10 cellular contexts compared by ENCODE assay signal in the genomic region with DNA sequence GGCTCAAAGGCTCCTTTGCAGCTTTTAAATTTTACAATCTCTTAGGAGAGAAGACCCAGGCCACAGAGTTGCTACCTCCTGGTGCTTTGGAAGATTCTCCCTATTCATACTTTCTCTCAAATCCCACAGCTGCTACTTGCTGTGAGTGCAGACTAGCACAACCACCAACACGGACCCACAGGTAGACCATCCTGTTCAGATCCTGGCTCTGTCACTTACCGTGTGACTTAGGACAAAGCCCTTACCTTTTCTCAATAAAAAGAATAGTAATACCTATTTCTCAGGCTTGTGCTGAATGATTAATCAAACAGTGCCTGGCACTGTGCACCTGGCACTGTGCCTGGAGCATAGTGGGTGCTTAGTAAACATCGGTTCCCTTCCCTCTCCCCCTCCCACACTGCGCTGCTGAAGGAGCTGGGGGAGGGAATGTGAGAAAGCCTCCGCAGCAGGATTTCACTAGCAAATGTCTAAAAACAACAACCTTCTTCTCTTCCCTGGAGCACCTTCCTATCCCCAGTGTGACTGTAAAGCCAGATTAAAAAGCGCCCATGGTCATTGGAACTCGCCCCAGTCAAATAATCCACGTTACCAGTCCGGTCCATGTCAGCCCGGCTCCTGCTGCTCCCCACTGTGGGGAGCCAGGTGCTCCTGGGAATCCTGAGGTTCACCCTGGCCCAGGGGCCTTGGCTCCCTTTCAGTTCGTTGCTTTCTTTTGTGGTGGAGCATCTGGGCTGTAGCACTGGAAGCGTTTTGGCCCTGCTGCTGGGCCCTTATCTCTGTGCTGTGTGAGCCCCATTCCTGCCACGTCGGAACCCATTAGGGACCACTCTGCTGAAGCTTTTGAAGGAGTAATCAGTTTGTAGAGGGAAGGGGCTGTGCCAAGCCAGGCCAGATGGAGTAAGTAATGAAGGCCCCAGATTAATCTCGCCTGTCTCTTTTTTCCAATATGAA.
DNase-seq lines count a peak whose midpoint lies in the region; ATAC-seq and TF ChIP-seq lines count a peak whose summit lies in the region.
"Had no signal": no experiment of that assay in that cellular context is flagged by ENCODE, and none has a peak within 500 bp of the region (broad histone marks: within the 10 kb centered on the region; RNA-seq: fewer than 3 reads in every experiment).

No MANE protein-coding gene starts in this region.

- no peaks in the 10 kb centered on the region for H3K27me3 ChIP-seq in lower lobe of right lung (ENCODE audit: low read depth)
- no peaks in the 10 kb centered on the region for H3K27me3 ChIP-seq in transverse colon
- H3K27me3 ChIP-seq: upper lobe of left lung had no signal

- intact Hi-C loops in MCF 10A (cut with micrococcal nuclease) (loop anchor here (1.0 kb wide), 4 partner anchors 59 to 568 kb away; no protein-coding TSS in a partner anchor), lower lobe of right lung (cut with DNase I) (no loop called here), transverse colon (cut with DNase I; ENCODE audit: low total_unique reads) (loop anchor here (5.0 to 10.0 kb wide), 2 partner anchors 472 to 570 kb away; no protein-coding TSS in a partner anchor)

- CTCF ChIA-PET in MCF 10A (lab: Yijun Ruan, JAX), result interaction anchor here (0.5 to 7.0 kb wide), 39 partner anchors 9 to 578 kb away, joined by 3 to 79 read pairs (median 4); no protein-coding TSS in a partner anchor

- TF ChIP-seq CTCF in MCF 10A (IDR thresholded peaks at IDR 0.05; ENCODE audit: unreplicated experiment), result no peak
- no peak for TF ChIP-seq CTCF in lower lobe of right lung (IDR thresholded peaks at IDR 0.05)
- TF ChIP-seq CTCF in transverse colon (IDR thresholded peaks at IDR 0.05), result no peak

- peaks cover 11% of the 10 kb centered on the region for H3K4me1 Mint-ChIP-seq in MCF 10A (ENCODE audit: insufficient read depth, unreplicated experiment)

- no peaks in the 10 kb centered on the region for H3K27me3 Mint-ChIP-seq in MCF 10A (ENCODE audit: insufficient read depth, unreplicated experiment)
- H3K27me3 Mint-ChIP-seq: activated T-helper 17 cell treated with anti-CD3 and anti-CD28 coated beads, Interleukin-2, amount 50 U/mL, for 72 hours had no signal

- H3K36me3 ChIP-seq in lower lobe of right lung (no peaks in the 10 kb centered on the region), transverse colon (no peaks in the 10 kb centered on the region)
- H3K36me3 ChIP-seq: upper lobe of left lung had no signal

- H3K36me3 Mint-ChIP-seq in MCF 10A (ENCODE audit: insufficient read depth, unreplicated experiment), result no peaks in the 10 kb centered on the region

- no peaks in the 10 kb centered on the region for H3K9me3 Mint-ChIP-seq in MCF 10A (ENCODE audit: unreplicated experiment)
- H3K9me3 Mint-ChIP-seq: activated T-helper 17 cell treated with anti-CD3 and anti-CD28 coated beads, Interleukin-2, amount 50 U/mL, for 72 hours had no signal

- H3K4me1 ChIP-seq in lower lobe of right lung, result peaks cover 10% of the 10 kb centered on the region
- peaks cover 0 to 11% (median 5%) of the 10 kb centered on the region in 4 donors for H3K4me1 ChIP-seq in transverse colon

- BruUV-seq in MCF 10A (replicated peaks; lab: Mats Ljungman, UMichigan), result no TSS peak

- ATAC-seq in lower lobe of right lung, result peak; percentile 10 to 20
- ATAC-seq in GM21528 (IDR thresholded peaks at IDR 0.05; ENCODE audit: low FRiP score, unreplicated experiment), result no peak

- H3K27ac ChIP-seq in lower lobe of right lung, result no peak overlapping the region
- H3K27ac ChIP-seq in transverse colon, result peak overlapping the region; percentile 9 to 45 (median 22)
- H3K27ac ChIP-seq: upper lobe of left lung had no signal

- in situ Hi-C loops in transverse colon (cut with MboI; ENCODE audit: low pct_ligation_motif_present in 1 of 4, low pct_unique_long_range_greater_than_20kb in 1 of 4, low sequenced_read_pairs in 3 of 4), result loop anchor here (10.0 to 25.0 kb wide), 4 partner anchors 237 to 570 kb away; no protein-coding TSS in a partner anchor

- WGBS in transverse colon (ENCODE audit: low coverage in 1 of 2), 2 donors, result 69 to 85% methylated on average over 2 to 15 of the region's 15 CpGs

- TF ChIP-seq POLR2A in transverse colon (IDR thresholded peaks at IDR 0.05), result no peak

- H3K4me3 Mint-ChIP-seq in MCF 10A (ENCODE audit: unreplicated experiment), result no peak overlapping the region
- H3K4me3 Mint-ChIP-seq: activated T-helper 17 cell treated with anti-CD3 and anti-CD28 coated beads, Interleukin-2, amount 50 U/mL, for 72 hours; neural crest cell had no signal

- POLR2A ChIA-PET in MCF 10A (lab: Yijun Ruan, JAX), result interaction anchor here (0.8 to 1.0 kb wide), 3 partner anchors 12 to 461 kb away, joined by 3 to 7 read pairs (median 4); no protein-coding TSS in a partner anchor

- H3K9me3 ChIP-seq in lower lobe of right lung, result no peaks in the 10 kb centered on the region
- H3K9me3 ChIP-seq in transverse colon, result no peaks in the 10 kb centered on the region
- H3K9me3 ChIP-seq: upper lobe of left lung had no signal

- no peak for TF ChIP-seq EP300 in transverse colon (IDR thresholded peaks at IDR 0.05; ENCODE audit: low read depth)

- no peak overlapping the region for H3K27ac Mint-ChIP-seq in MCF 10A (ENCODE audit: low read depth, unreplicated experiment)
- H3K27ac Mint-ChIP-seq: activated T-helper 17 cell treated with anti-CD3 and anti-CD28 coated beads, Interleukin-2, amount 50 U/mL, for 72 hours had no signal

- H3K4me3 ChIP-seq in lower lobe of right lung (no peak overlapping the region), transverse colon (no peak overlapping the region)
- H3K4me3 ChIP-seq: upper lobe of left lung had no signal

- DNase-seq in NCI-H345 (lab: John Stamatoyannopoulos, UW) (peak; percentile 67), MCF 10A (ENCODE audit: unreplicated experiment) (peak; percentile 47), lower lobe of right lung (no peak), transverse colon (no peak), mucosa of gallbladder (ENCODE audit: low spot score) (no peak)
- DNase-seq in activated T-cell treated with anti-CD3 and anti-CD28 coated beads, Interleukin-2, amount 50 U/mL, for 1 hour, result no peak

Comparison
In these comparisons a context has a peak if more than half of its experiments do, and no peak if none do; other contexts are left out.
1. DNase-seq: peak in NCI-H345 (single experiment) and MCF 10A (single experiment); none in lower lobe of right lung (single experiment), transverse colon (single experiment), activated T-cell treated with anti-CD3 and anti-CD28 coated beads, Interleukin-2, amount 50 U/mL, for 1 hour (single experiment) and mucosa of gallbladder (single experiment).